In the genomic region with DNA sequence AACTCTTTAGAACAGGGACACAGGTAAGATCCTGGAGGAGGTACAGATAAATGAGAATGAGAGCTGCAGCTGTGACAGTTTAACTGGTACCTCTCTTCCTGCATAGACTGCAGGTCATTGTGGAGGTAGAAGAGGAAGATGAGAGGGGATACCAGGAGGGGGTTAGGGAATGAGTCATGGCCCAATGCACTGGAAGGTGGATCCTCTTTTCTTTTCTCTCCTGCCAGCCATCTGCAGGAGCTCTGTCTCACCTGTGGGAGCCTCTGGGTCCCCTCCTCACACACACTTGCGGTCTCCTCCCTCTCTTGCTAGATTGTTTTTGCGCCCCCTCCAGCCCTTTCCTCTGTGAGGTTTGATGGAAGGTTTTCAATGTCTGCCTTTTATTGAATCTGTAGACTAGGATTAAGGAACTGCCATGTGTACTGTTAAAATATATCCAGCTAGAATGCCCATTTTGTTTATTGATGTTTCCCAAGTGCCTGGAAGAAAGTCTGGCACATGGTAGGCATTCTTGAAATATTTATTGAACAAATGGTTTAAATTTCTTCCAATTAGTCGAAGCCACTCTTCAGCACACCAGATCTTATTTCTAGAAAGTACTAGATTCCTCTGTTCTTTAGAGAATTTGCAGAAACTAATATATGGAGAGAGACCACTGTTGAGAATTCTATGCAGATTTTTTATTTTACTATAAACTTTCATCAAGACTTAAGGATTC, we compare ENCODE assay signal across 34 cellular contexts. TPM values are rescaled to one million over a fixed set of nuclear protein-coding genes. Genes with fewer than 3 reads are reported as not detected.
"Had no signal": no experiment of that assay in that cellular context is flagged by ENCODE, and none has a peak within 500 bp of the region (broad histone marks: within the 10 kb centered on the region; RNA-seq: fewer than 3 reads in every experiment).

No MANE protein-coding gene starts in this region.

- FAIRE-seq: colon, endothelial cell of umbilical vein, frontal cortex, keratinocyte, pancreas had no signal

- H3K9me3 ChIP-seq: body of pancreas, mucosa of descending colon, pancreas, psoas muscle, sigmoid colon, stomach, suprapubic skin, tibial artery, upper lobe of right lung had no signal

- H3K36me3 ChIP-seq: pancreas, sigmoid colon, stomach, suprapubic skin, tibial artery, upper lobe of right lung had no signal

- H3K4me3 ChIP-seq: body of pancreas, dorsolateral prefrontal cortex, mucosa of descending colon, pancreas, psoas muscle, sigmoid colon, smooth muscle cell, stomach, suprapubic skin, tibial artery, upper lobe of right lung had no signal

- H3K27ac ChIP-seq: body of pancreas, dorsolateral prefrontal cortex, pancreas, psoas muscle, sigmoid colon, stomach, suprapubic skin, tibial artery, upper lobe of right lung had no signal

- H3K27me3 ChIP-seq: body of pancreas, dorsolateral prefrontal cortex, pancreas, sigmoid colon, stomach, suprapubic skin, tibial artery, upper lobe of right lung had no signal

- ATAC-seq: activated naive CD4-positive, alpha-beta T cell treated with anti-CD3 and anti-CD28 coated beads, Interleukin-2, amount 50 U/mL, for 72 hours; activated T-cell treated with anti-CD3 and anti-CD28 coated beads, Interleukin-2, amount 50 U/mL, for 72 hours; body of pancreas; effector memory CD8-positive, alpha-beta T cell; left cardiac atrium; left ventricle myocardium superior; mucosa of descending colon; pancreas; psoas muscle; stimulated activated memory B cell treated with anti-CD40 and anti-IgM and Interleukin-4, amounts not matched to agents 10 μg/mL and 1 μg/mL and 100 μg/mL, for 72 hours; upper lobe of right lung had no signal

- H3K4me1 ChIP-seq: body of pancreas, pancreas, psoas muscle, sigmoid colon, stomach, suprapubic skin, tibial artery, upper lobe of right lung had no signal

- H3K4me2 ChIP-seq: smooth muscle cell had no signal

- DNase-seq: activated CD4-positive, alpha-beta T cell treated with anti-CD3 and anti-CD28 coated beads for 4 hours; activated CD4-positive, alpha-beta T cell treated with anti-CD3 and anti-CD28 coated beads, Interleukin-2, amount 50 U/mL, for 4 hours; activated naive CD4-positive, alpha-beta T cell; activated T-cell treated with anti-CD3 and anti-CD28 coated beads for 4 hours; activated T-cell treated with anti-CD3 and anti-CD28 coated beads, Interleukin-2, amount 50 U/mL, for 72 hours; body of pancreas; dorsolateral prefrontal cortex; effector memory CD8-positive, alpha-beta T cell; left cardiac atrium; left ventricle myocardium superior; mucosa of descending colon; pancreas; psoas muscle; sigmoid colon; stimulated activated CD4-positive, alpha-beta T cell treated with anti-CD3 and anti-CD28 coated beads, Interleukin-1b, Interleukin-23, amount 100 ng/mL, for 48 hours; stimulated activated CD4-positive, alpha-beta T cell treated with anti-CD3 and anti-CD28 coated beads, Interleukin-4, amount 100 ng/mL, for 4 hours; stimulated activated CD8-positive, alpha-beta memory T cell treated with anti-CD3 and anti-CD28 coated beads, Interleukin-4, amount 100 ng/mL, for 48 hours; stomach; T-helper 1 cell; tibial artery; upper lobe of right lung had no signal

RNA-seq across cellular contexts. Expression of a gene that starts 28.6 kb away (rescaled TPM):
- total RNA-seq: activated naive CD4-positive, alpha-beta T cell treated with anti-CD3 and anti-CD28 coated beads, Interleukin-2, amount 50 U/mL, for 72 hours; activated T-cell treated with anti-CD3 and anti-CD28 coated beads, Interleukin-2, amount 50 U/mL, for 72 hours; body of pancreas; endothelial cell of umbilical vein; frontal cortex; left cardiac atrium; left ventricle myocardium superior; lung microvascular endothelial cell; mesenteric fat pad; mucosa of descending colon; pancreas; psoas muscle; sigmoid colon; stomach; upper lobe of right lung had no signal
- polyA plus RNA-seq: adipose tissue, endothelial cell of umbilical vein, esophagus, keratinocyte, neural cell, pancreas, psoas muscle, sigmoid colon had no signal

RNA-seq across cellular contexts. Expression of a gene that starts 50.1 kb away (rescaled TPM):
- total RNA-seq: activated naive CD4-positive, alpha-beta T cell treated with anti-CD3 and anti-CD28 coated beads, Interleukin-2, amount 50 U/mL, for 72 hours; activated T-cell treated with anti-CD3 and anti-CD28 coated beads, Interleukin-2, amount 50 U/mL, for 72 hours; body of pancreas; psoas muscle had no signal
